In genomic region chr14:61712137-61712536, GRCh38 we compare ENCODE assay signal across 13 cellular contexts. TPM values are rescaled to one million over a fixed set of nuclear protein-coding genes. Genes with fewer than 3 reads are reported as not detected.
DNase-seq lines count a peak whose midpoint lies in the region; ATAC-seq and TF ChIP-seq lines count a peak whose summit lies in the region.
"Had no signal": no experiment of that assay in that cellular context is flagged by ENCODE, and none has a peak within 500 bp of the region (broad histone marks: within the 10 kb centered on the region; RNA-seq: fewer than 3 reads in every experiment).

No MANE protein-coding gene starts in this region.

- TF ChIP-seq CTCF in Loucy (conservative IDR thresholded peaks at IDR 0.05; ENCODE audit: low read length) = no peak
- no peak for TF ChIP-seq CTCF in cardiac fibroblast (IDR thresholded peaks at IDR 0.05; ENCODE audit: low read depth, low read length)
- TF ChIP-seq CTCF in retinal pigment epithelial cell (conservative IDR thresholded peaks at IDR 0.05; ENCODE audit: low read depth, low read length) = no peak

- H3K36me3 ChIP-seq in Loucy (ENCODE audit: insufficient read depth, low read length) = no peaks in the 10 kb centered on the region
- H3K36me3 ChIP-seq: upper lobe of left lung had no signal

- POLR2A ChIA-PET in activated CD4-positive, alpha-beta T cell treated with anti-CD3 and anti-CD28 coated beads, Interleukin-2, amount 10 ng/mL, durations not matched to agents 7 days and 5 days (lab: Charles Lee) = no interaction called here

- H3K9me3 ChIP-seq in Loucy (ENCODE audit: insufficient read depth, low read depth, low read length) = no peaks in the 10 kb centered on the region
- H3K9me3 ChIP-seq: upper lobe of left lung had no signal

- H3K4me1 Mint-ChIP-seq in activated CD4-positive, alpha-beta T cell treated with anti-CD3 and anti-CD28 coated beads, Interleukin-2, amount 10 ng/mL, durations not matched to agents 7 days and 5 days = peaks cover 83% of the 10 kb centered on the region

- peak overlapping the region; percentile 43 for H3K4me2 ChIP-seq in Loucy (ENCODE audit: low read depth, low read length, poor library complexity, severe bottlenecking)

- no peaks in the 10 kb centered on the region for H3K9me3 Mint-ChIP-seq in activated CD4-positive, alpha-beta T cell treated with anti-CD3 and anti-CD28 coated beads, Interleukin-2, amount 10 ng/mL, durations not matched to agents 7 days and 5 days
- H3K9me3 Mint-ChIP-seq: immature natural killer cell had no signal

- peaks cover 11% of the 10 kb centered on the region for H3K36me3 Mint-ChIP-seq in activated CD4-positive, alpha-beta T cell treated with anti-CD3 and anti-CD28 coated beads, Interleukin-2, amount 10 ng/mL, durations not matched to agents 7 days and 5 days (ENCODE audit: low read depth)
- H3K36me3 Mint-ChIP-seq: immature natural killer cell had no signal

- no peaks in the 10 kb centered on the region for H3K27me3 Mint-ChIP-seq in activated CD4-positive, alpha-beta T cell treated with anti-CD3 and anti-CD28 coated beads, Interleukin-2, amount 10 ng/mL, durations not matched to agents 7 days and 5 days

- no peak overlapping the region for H2AFZ ChIP-seq in Loucy (ENCODE audit: low read length)

- H3K9ac ChIP-seq in Loucy (ENCODE audit: low read depth, low read length, poor library complexity, severe bottlenecking) = no peak overlapping the region

- no peaks in the 10 kb centered on the region for H3K27me3 ChIP-seq in Loucy (ENCODE audit: insufficient read depth, low read length, poor library complexity, severe bottlenecking)
- H3K27me3 ChIP-seq: upper lobe of left lung had no signal

- H3K4me3 Mint-ChIP-seq in activated CD4-positive, alpha-beta T cell treated with anti-CD3 and anti-CD28 coated beads, Interleukin-2, amount 10 ng/mL, durations not matched to agents 7 days and 5 days = no peak overlapping the region

- CTCF ChIA-PET in activated CD4-positive, alpha-beta T cell treated with anti-CD3 and anti-CD28 coated beads, Interleukin-2, amount 10 ng/mL, durations not matched to agents 7 days and 5 days (lab: Charles Lee) = no interaction called here

- H3K9me2 ChIP-seq in Loucy (replicated peaks; ENCODE audit: low read depth, low read length) = no peaks in the 10 kb centered on the region

- peaks cover 60% of the 10 kb centered on the region for H3K4me1 ChIP-seq in Loucy (ENCODE audit: insufficient read depth, low read length, poor library complexity, severe bottlenecking)

- peaks cover 85% of the 10 kb centered on the region for H4K20me1 ChIP-seq in Loucy (ENCODE audit: insufficient read depth, low read length, poor library complexity, severe bottlenecking)

- no peaks in the 10 kb centered on the region for H3F3A ChIP-seq in Loucy (ENCODE audit: low read depth)

- no peak overlapping the region for H3K4me3 ChIP-seq in Loucy (ENCODE audit: low read length, poor library complexity, severe bottlenecking)
- H3K4me3 ChIP-seq in cardiac fibroblast (replicated peaks in 1 of 2; ENCODE audit: low read depth in 2 of 2, low read length in 2 of 2) = peak overlapping the region; percentile 1 to 9
- H3K4me3 ChIP-seq in retinal pigment epithelial cell (ENCODE audit: low read length) = peak overlapping the region; percentile 8
- H3K4me3 ChIP-seq: skin epidermis, upper lobe of left lung had no signal

- no peak for DNase-seq in activated CD4-positive, alpha-beta T cell treated with anti-CD3 and anti-CD28 coated beads, Interleukin-2, amount 10 ng/mL, durations not matched to agents 7 days and 5 days
- no peak for DNase-seq in activated CD4-positive, alpha-beta T cell treated with anti-CD3 and anti-CD28 coated beads, Interleukin-2, amount 50 U/mL, for 1 hour
- DNase-seq in cardiac fibroblast (ENCODE audit: low read depth in 2 of 2) = peak; percentile 39
- no peak for DNase-seq in retinal pigment epithelial cell (ENCODE audit: low read depth)
- DNase-seq in stimulated activated CD4-positive, alpha-beta T cell treated with anti-CD3 and anti-CD28 coated beads, Interleukin-4, amount 100 ng/mL, for 1 hour = no peak
- DNase-seq in kidney glomerular epithelial cell (lab: John Stamatoyannopoulos, UW) = no peak
- DNase-seq: activated effector memory CD4-positive, alpha-beta T cell treated with Interleukin-2 at 50 U/mL for 16 hours; DND-41; immature natural killer cell; upper lobe of left lung had no signal

- peak overlapping the region; percentile 16 for H3K27ac Mint-ChIP-seq in activated CD4-positive, alpha-beta T cell treated with anti-CD3 and anti-CD28 coated beads, Interleukin-2, amount 10 ng/mL, durations not matched to agents 7 days and 5 days

- peaks cover 93% of the 10 kb centered on the region for H3K79me2 ChIP-seq in Loucy (ENCODE audit: insufficient read depth, low read length)

- no peak for ATAC-seq in GM21367 (IDR thresholded peaks at IDR 0.05; ENCODE audit: unreplicated experiment)

RNA-seq across cellular contexts. Expression of gene HIF1A, which starts 16.8 kb away (rescaled TPM):
- 100 to 1,000 TPM in 1 of 2 experiments, 10 to 100 TPM in 1; 97.0 to 116 TPM for total RNA-seq in activated CD4-positive, alpha-beta T cell treated with anti-CD3 and anti-CD28 coated beads, Interleukin-2, amount 10 ng/mL, durations not matched to agents 7 days and 5 days

RNA-seq across cellular contexts. Expression of gene SNAPC1, which starts 50.1 kb away (rescaled TPM):
- 1 to 10 TPM; 5.2 to 5.5 TPM for total RNA-seq in activated CD4-positive, alpha-beta T cell treated with anti-CD3 and anti-CD28 coated beads, Interleukin-2, amount 10 ng/mL, durations not matched to agents 7 days and 5 days

Comparison
In these comparisons a context has a peak if more than half of its experiments do, and no peak if none do; other contexts are left out.
1. DNase-seq: peak in cardiac fibroblast (2 of 2); none in activated CD4-positive, alpha-beta T cell treated with anti-CD3 and anti-CD28 coated beads, Interleukin-2, amount 10 ng/mL, durations not matched to agents 7 days and 5 days (single experiment), activated CD4-positive, alpha-beta T cell treated with anti-CD3 and anti-CD28 coated beads, Interleukin-2, amount 50 U/mL, for 1 hour (single experiment), retinal pigment epithelial cell (single experiment), stimulated activated CD4-positive, alpha-beta T cell treated with anti-CD3 and anti-CD28 coated beads, Interleukin-4, amount 100 ng/mL, for 1 hour (single experiment) and kidney glomerular epithelial cell (single experiment).